In the genomic region with DNA sequence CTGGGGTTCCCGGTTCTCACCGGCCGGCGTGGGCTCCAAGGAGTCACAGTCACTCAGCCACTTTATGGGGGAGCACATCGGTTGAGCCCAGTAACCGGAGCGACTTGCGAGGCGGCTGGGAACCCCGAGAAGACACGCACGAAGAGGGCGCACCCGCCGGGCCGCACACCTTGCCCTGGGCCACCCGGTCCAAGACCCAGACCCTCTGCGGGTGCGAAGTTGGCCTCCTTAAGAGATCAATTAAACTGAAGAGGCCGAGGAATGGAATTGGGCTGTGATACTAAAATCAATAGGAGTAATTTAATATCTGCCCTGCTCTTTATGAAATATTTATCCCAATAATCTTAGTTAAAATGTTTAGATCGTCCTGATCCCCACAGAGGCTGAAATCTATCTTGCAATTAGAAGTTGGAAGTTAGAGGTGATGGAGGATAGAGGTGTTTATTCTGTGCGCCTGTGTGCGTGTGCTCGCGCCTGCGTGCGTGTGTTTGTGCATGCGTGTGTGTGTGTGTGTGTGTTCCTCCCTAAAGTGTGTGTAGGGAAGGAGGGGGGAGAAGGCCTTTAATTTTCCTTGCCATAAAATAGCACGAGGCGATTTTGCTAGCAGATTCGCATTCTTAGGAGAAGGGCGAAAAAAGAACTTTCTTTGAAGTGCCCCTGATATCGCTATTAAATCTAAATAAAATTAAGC, we compare ENCODE assay signal across 8 cellular contexts. TPM values are rescaled to one million over a fixed set of nuclear protein-coding genes. Genes with fewer than 3 reads are reported as not detected.
DNase-seq lines count a peak whose midpoint lies in the region; ATAC-seq and TF ChIP-seq lines count a peak whose summit lies in the region.

No MANE protein-coding gene starts in this region.

- H3K27me3 ChIP-seq in H9 (ENCODE audit: insufficient read depth, low read length) (peaks cover 44% of the 10 kb centered on the region; the same call in 1 of the 2 replicates), right atrium auricular region (no peaks in the 10 kb centered on the region)

- H3K27ac ChIP-seq in H9 (ENCODE audit: insufficient read length, low read depth, low read length), result no peak overlapping the region
- peak overlapping the region; percentile 93 to 96 for H3K27ac ChIP-seq in right atrium auricular region

- H3K9ac ChIP-seq in H9 (ENCODE audit: extremely low read depth, insufficient read length, low read length), result no peak overlapping the region

- peak overlapping the region; percentile 56 for H3K4me2 ChIP-seq in H9 (ENCODE audit: insufficient read depth, insufficient read length, low read length)

- H2AK5ac ChIP-seq in H9 (ENCODE audit: insufficient read length, low read length), result no peak overlapping the region

- CTCF ChIA-PET in activated CD8-positive, alpha-beta T cell treated with anti-CD3 and anti-CD28 coated beads for 36 hours (lab: Charles Lee), result no interaction called here

- intact Hi-C loops in activated CD8-positive, alpha-beta T cell treated with anti-CD3 and anti-CD28 coated beads for 36 hours (cut with micrococcal nuclease), result no loop called here

- H3K4me3 ChIP-seq in right atrium auricular region (peak overlapping the region; percentile 74 to 83), skeletal muscle cell (ENCODE audit: low read depth, low read length) (peak overlapping the region; percentile 72)

- H3K9me3 ChIP-seq in H9 (ENCODE audit: control insufficient read depth, low read depth, low read length) (no peaks in the 10 kb centered on the region), right atrium auricular region (no peaks in the 10 kb centered on the region)

- no CpG with 5 or more reads among the region's 33 CpGs for WGBS in H9 (ENCODE audit: extremely low coverage, insufficient read length, low lambda C conversion rate)

- no peaks in the 10 kb centered on the region for H4K20me1 ChIP-seq in H9 (ENCODE audit: control insufficient read depth, insufficient read depth, insufficient read length)

- no peak overlapping the region for H2BK12ac ChIP-seq in H9 (ENCODE audit: insufficient read length, low read depth, low read length)

- TF ChIP-seq CTCF in H9 (conservative IDR thresholded peaks at IDR 0.05) (no peak), right atrium auricular region (IDR thresholded peaks at IDR 0.05) (no peak)
- TF ChIP-seq CTCF in activated CD8-positive, alpha-beta T cell treated with anti-CD3 and anti-CD28 coated beads for 36 hours (IDR thresholded peaks at IDR 0.05), result no peak

- no peak overlapping the region for H2BK120ac ChIP-seq in H9 (ENCODE audit: low read depth, low read length, poor library complexity, severe bottlenecking)

- no peak overlapping the region for H2AFZ ChIP-seq in H9 (ENCODE audit: low read length)

- H3K4me3 Mint-ChIP-seq in H9, result peak overlapping the region; percentile 65 to 86
- peak overlapping the region; percentile 73 for H3K4me3 Mint-ChIP-seq in activated CD8-positive, alpha-beta T cell treated with anti-CD3 and anti-CD28 coated beads for 36 hours

- H3K36me3 Mint-ChIP-seq in H9 (ENCODE audit: insufficient read depth in 1 of 3, low read depth in 3 of 3), result peaks cover 0 to 2% (median 0%) of the 10 kb centered on the region in 3 experiments; a peak in 2 of 7 replicates
- H3K36me3 Mint-ChIP-seq in activated CD8-positive, alpha-beta T cell treated with anti-CD3 and anti-CD28 coated beads for 36 hours (ENCODE audit: low read depth), result no peaks in the 10 kb centered on the region

- H3K23ac ChIP-seq in H9 (ENCODE audit: insufficient read length, low read depth, low read length), result no peak overlapping the region

- ATAC-seq in activated CD8-positive, alpha-beta T cell treated with anti-CD3 and anti-CD28 coated beads for 36 hours, result peak; percentile 9
- no peak for ATAC-seq in GM21367 (IDR thresholded peaks at IDR 0.05; ENCODE audit: unreplicated experiment)

- DNase-seq in H9 (no peak), right atrium auricular region (ENCODE audit: low spot score) (no peak), skeletal muscle cell (ENCODE audit: low read depth) (no peak), DMS114 treated with DMSO at 0.1 percent for 48 hours (lab: John Stamatoyannopoulos, UW; ENCODE audit: unreplicated experiment) (no peak), GDM1 (lab: John Stamatoyannopoulos, UW) (no peak), cerebellar cortex (ENCODE audit: low spot score) (no peak)
- no peak for DNase-seq in activated CD8-positive, alpha-beta T cell treated with anti-CD3 and anti-CD28 coated beads for 36 hours

- peaks cover 30 to 37% of the 10 kb centered on the region in 2 experiments for H3K4me1 Mint-ChIP-seq in H9
- H3K4me1 Mint-ChIP-seq in activated CD8-positive, alpha-beta T cell treated with anti-CD3 and anti-CD28 coated beads for 36 hours (ENCODE audit: low read depth), result peaks cover 10% of the 10 kb centered on the region

- no peak overlapping the region for H3K56ac ChIP-seq in H9 (ENCODE audit: insufficient read length, low read depth, low read length)

- no peak overlapping the region for H4K5ac ChIP-seq in H9 (ENCODE audit: insufficient read length, low read depth, low read length)

- no peak overlapping the region for H4K8ac ChIP-seq in H9 (replicated peaks; ENCODE audit: insufficient read length, low read depth, low read length)

- no peaks in the 10 kb centered on the region; a peak in 2 of 5 replicates for H3K9me3 Mint-ChIP-seq in H9
- no peaks in the 10 kb centered on the region for H3K9me3 Mint-ChIP-seq in activated CD8-positive, alpha-beta T cell treated with anti-CD3 and anti-CD28 coated beads for 36 hours

- no peak overlapping the region; a peak in 1 of 7 replicates for H3K27ac Mint-ChIP-seq in H9
- no peak overlapping the region for H3K27ac Mint-ChIP-seq in activated CD8-positive, alpha-beta T cell treated with anti-CD3 and anti-CD28 coated beads for 36 hours

- peak overlapping the region; percentile 7 for H3K18ac ChIP-seq in H9 (ENCODE audit: insufficient read length, low read depth, low read length)

- H3K14ac ChIP-seq in H9 (ENCODE audit: insufficient read depth, low read length), result 0 out of 2 replicates have a peak overlapping the region, but pooled peaks have one; percentile 6

- no peak overlapping the region for H2BK20ac ChIP-seq in H9 (ENCODE audit: low read depth, low read length, poor library complexity, severe bottlenecking)

- H3K4me1 ChIP-seq in H9 (ENCODE audit: insufficient read depth, low read length) (no peaks in the 10 kb centered on the region), right atrium auricular region (peaks cover 0 to 48% of the 10 kb centered on the region in 2 donors)

- H3K36me3 ChIP-seq in right atrium auricular region, result no peaks in the 10 kb centered on the region

- no peak overlapping the region for H3K4ac ChIP-seq in H9 (ENCODE audit: low read depth, low read length)

- H3K27me3 Mint-ChIP-seq in H9 (ENCODE audit: low read depth), result peaks cover 79% of the 10 kb centered on the region
- H3K27me3 Mint-ChIP-seq in activated CD8-positive, alpha-beta T cell treated with anti-CD3 and anti-CD28 coated beads for 36 hours, result peaks cover 19% of the 10 kb centered on the region

- H3K79me2 ChIP-seq in H9 (ENCODE audit: insufficient read depth, low read length), result no peaks in the 10 kb centered on the region

- POLR2A ChIA-PET in activated CD8-positive, alpha-beta T cell treated with anti-CD3 and anti-CD28 coated beads for 36 hours (lab: Charles Lee), result no interaction called here

- H3K23me2 ChIP-seq in H9 (ENCODE audit: insufficient read length, low read depth, low read length, poor library complexity, severe bottlenecking), result peaks cover 19% of the 10 kb centered on the region

- no peak overlapping the region for H2BK15ac ChIP-seq in H9 (ENCODE audit: low read depth, low read length)

- H3K79me1 ChIP-seq in H9 (ENCODE audit: insufficient read depth, low read depth, low read length, poor library complexity, severe bottlenecking), result no peaks in the 10 kb centered on the region

- H2BK5ac ChIP-seq in H9 (ENCODE audit: insufficient read length, low read length), result no peak overlapping the region

- H4K91ac ChIP-seq in H9 (ENCODE audit: insufficient read length, low read depth, low read length), result no peak overlapping the region

- H3T11ph ChIP-seq in H9 (ENCODE audit: low read length), result no peak overlapping the region

RNA-seq across cellular contexts. Expression of a gene that starts 1.0 kb away (rescaled TPM):
- total RNA-seq in H9 (2021) (2.7 and 2.8 TPM in 2 replicates), right atrium auricular region (10 to 100 TPM; 13.0 to 14.3 TPM)
- under 1 TPM; 0.11 to 0.16 TPM for total RNA-seq in activated CD8-positive, alpha-beta T cell treated with anti-CD3 and anti-CD28 coated beads for 36 hours
